ENCODE assay signal across 2 cellular contexts in genomic region chr1:200634449-200635122, GRCh38.
TF ChIP-seq lines count a peak whose summit lies in the region.

No MANE protein-coding gene starts in this region.

TF ChIP-seq in A549, 52 proteins besides CTCF, POLR2A, EP300 and RAD21:
- TF ChIP-seq FOXS1 (CRISPR knock-in tag; IDR thresholded peaks at IDR 0.05) (no peak), CEBPB (IDR thresholded peaks at IDR 0.05) (peak in 1 of 2 experiments; percentile 32; a peak in 1 of 4 replicates)
TF ChIP-seq in A549: peak in this region for 1.

TF ChIP-seq in IMR-90, 13 proteins besides CTCF, POLR2A, EP300 and RAD21 (continued from another document):
- TF ChIP-seq FOS (IDR thresholded peaks at IDR 0.05; ENCODE audit: low read depth, low read length), result no peak
- no peak for TF ChIP-seq NFE2L2 (IDR thresholded peaks at IDR 0.05; ENCODE audit: low read depth, low read length)
- no peak for TF ChIP-seq MAZ (IDR thresholded peaks at IDR 0.05; ENCODE audit: borderline replicate concordance, low read depth, low read length)
- TF ChIP-seq RCOR1 (IDR thresholded peaks at IDR 0.05; ENCODE audit: insufficient replicate concordance, low read length), result no peak
- no peak for TF ChIP-seq BHLHE40 (IDR thresholded peaks at IDR 0.05; ENCODE audit: low read depth, low read length)
- TF ChIP-seq USF2 (IDR thresholded peaks at IDR 0.05; ENCODE audit: low read depth, low read length), result no peak
- no peak for TF ChIP-seq CEBPB (IDR thresholded peaks at IDR 0.05; ENCODE audit: low read depth, low read length)
TF ChIP-seq in IMR-90: peak in this region for 0.
